9 cellular contexts compared by ENCODE assay signal in the genomic region with DNA sequence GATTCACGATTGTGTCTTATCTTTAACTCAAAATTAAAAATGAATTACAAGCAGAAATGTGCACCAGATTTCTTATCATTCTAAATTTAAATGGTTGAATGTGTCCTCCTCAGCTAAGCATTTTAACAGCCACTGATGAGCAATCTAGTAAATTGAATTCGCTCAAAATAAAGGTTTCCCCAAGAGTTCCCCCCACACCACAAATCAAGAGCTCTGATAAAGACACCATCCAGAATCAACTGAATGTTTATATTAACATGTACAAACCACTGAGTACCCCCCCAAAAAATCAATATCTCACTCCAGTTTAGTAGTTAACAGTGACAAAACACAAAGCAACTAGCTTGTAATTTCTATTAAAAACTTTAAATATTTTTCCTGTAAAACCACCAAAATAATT. TPM values are rescaled to one million over a fixed set of nuclear protein-coding genes. Genes with fewer than 3 reads are reported as not detected.
DNase-seq lines count a peak whose midpoint lies in the region; TF ChIP-seq lines count a peak whose summit lies in the region.
"Had no signal": no experiment of that assay in that cellular context is flagged by ENCODE, and none has a peak within 500 bp of the region (broad histone marks: within the 10 kb centered on the region; RNA-seq: fewer than 3 reads in every experiment).

No MANE protein-coding gene starts in this region.

- DNase-seq in AG04450 (ENCODE audit: low read depth, low spot score) (no peak), HL-60 (ENCODE audit: low read depth in 1 of 2, low spot score in 1 of 2) (no peak), WERI-Rb-1 (no peak), AG20443 (ENCODE audit: low spot score) (no peak)
- DNase-seq in stimulated activated naive CD4-positive, alpha-beta T cell (lab: John Stamatoyannopoulos, UW): no peak
- no peak for DNase-seq in stimulated activated CD4-positive, alpha-beta T cell treated with anti-CD3 and anti-CD28 coated beads, Interleukin-2, amount 100 ng/mL, for 48 hours
- DNase-seq: NCI-H524 had no signal

- peaks cover 78% of the 10 kb centered on the region for H3K4me1 Mint-ChIP-seq in brain

- peaks cover 46 to 49% of the 10 kb centered on the region in 2 donors for H3K4me1 ChIP-seq in mucosa of rectum (ENCODE audit: control insufficient read depth in 2 of 2, insufficient read depth in 2 of 2, low read length in 2 of 2)

- H3K27me3 ChIP-seq in AG04450 (ENCODE audit: control insufficient read depth, insufficient read depth, low read length) (no peaks in the 10 kb centered on the region), HL-60 (ENCODE audit: insufficient read depth, poor library complexity, severe bottlenecking) (no peaks in the 10 kb centered on the region), mucosa of rectum (ENCODE audit: control insufficient read depth in 2 of 2, insufficient read depth in 2 of 2, low read length in 2 of 2) (no peaks in the 10 kb centered on the region), WERI-Rb-1 (ENCODE audit: insufficient read depth, low read depth, severe bottlenecking) (no peaks in the 10 kb centered on the region)

- peaks cover 17% of the 10 kb centered on the region for H3K27me3 Mint-ChIP-seq in brain

- POLR2A ChIA-PET in AG04450 (lab: Yijun Ruan, JAX): interaction anchor here (1.1 kb wide), 1 partner anchor 163 kb away, joined by 4 read pairs; a partner anchor contains a TSS

- CTCF ChIA-PET in AG04450 (lab: Charles Lee): no interaction called here

- H3K9me3 ChIP-seq in AG04450 (ENCODE audit: control insufficient read depth, insufficient read depth, low read length): no peaks in the 10 kb centered on the region
- H3K9me3 ChIP-seq in mucosa of rectum (ENCODE audit: control insufficient read depth in 2 of 2, low read length in 2 of 2): no peaks in the 10 kb centered on the region
- no peaks in the 10 kb centered on the region for H3K9me3 ChIP-seq in WERI-Rb-1 (ENCODE audit: severe bottlenecking)

- TF ChIP-seq CTCF in AG04450 (IDR thresholded peaks at IDR 0.05; ENCODE audit: low read depth, low read length) (no peak), HL-60 (IDR thresholded peaks at IDR 0.05; ENCODE audit: insufficient read depth, low read length) (no peak), brain (conservative IDR thresholded peaks at IDR 0.05) (no peak), WERI-Rb-1 (IDR thresholded peaks at IDR 0.05; ENCODE audit: low read depth, low read length) (no peak)

- peak overlapping the region; percentile 23 to 100 (median 74) for H3K27ac Mint-ChIP-seq in brain

- H3K27ac ChIP-seq in AG04450 (ENCODE audit: low read depth, low read length): no peak overlapping the region
- H3K27ac ChIP-seq in HL-60 (replicated peaks): no peak overlapping the region
- H3K27ac ChIP-seq in mucosa of rectum (ENCODE audit: low read depth in 2 of 2, low read length in 2 of 2): peak overlapping the region in 1 of 2 donors; percentile 2
- no peak overlapping the region for H3K27ac ChIP-seq in WERI-Rb-1

- peaks cover 0 to 5% (median 0%) of the 10 kb centered on the region in 5 experiments for H3K9me3 Mint-ChIP-seq in brain

- H3K4me3 ChIP-seq in AG04450 (ENCODE audit: low read depth, low read length): peak overlapping the region; percentile 98
- peak overlapping the region; percentile 97 for H3K4me3 ChIP-seq in HL-60 (replicated peaks; ENCODE audit: insufficient read depth, low read length)
- peak overlapping the region; percentile 97 to 98 for H3K4me3 ChIP-seq in mucosa of rectum (ENCODE audit: low read length in 2 of 2)
- no peak overlapping the region for H3K4me3 ChIP-seq in WERI-Rb-1 (ENCODE audit: low read depth, low read length)

- peak overlapping the region; percentile 96 to 100 (median 100) for H3K4me3 Mint-ChIP-seq in brain

- H3K9ac ChIP-seq in mucosa of rectum (ENCODE audit: low read depth in 1 of 2, low read length in 2 of 2): peak overlapping the region in 1 of 2 donors; percentile 100

- no peaks in the 10 kb centered on the region for H3K36me3 ChIP-seq in mucosa of rectum (ENCODE audit: control insufficient read depth in 2 of 2, insufficient read depth in 2 of 2, low read length in 2 of 2)
- H3K36me3 ChIP-seq in WERI-Rb-1: peaks cover 3% of the 10 kb centered on the region; the same call in 1 of the 2 replicates

- H3K36me3 Mint-ChIP-seq in brain: no peaks in the 10 kb centered on the region

RNA-seq across cellular contexts. Expression of a gene that starts 1.9 kb away (rescaled TPM):
- 47.5 and 63.0 TPM in 2 replicates for polyA plus RNA-seq in AG04450 (2011; rRNA removed)
- 81.2 and 86.3 TPM in 2 replicates for polyA minus RNA-seq in AG04450 (2011; rRNA and poly(A)+ RNA removed)
- 38.6 TPM for polyA plus RNA-seq in brain (ENCODE audit: insufficient read depth, low read depth, low replicate concordance)

RNA-seq across cellular contexts. Expression of a gene that starts 3.6 kb away (rescaled TPM):
- polyA plus RNA-seq in AG04450 (2011; rRNA removed): 52.8 and 53.9 TPM in 2 replicates
- 22.3 and 28.5 TPM in 2 replicates for polyA minus RNA-seq in AG04450 (2011; rRNA and poly(A)+ RNA removed)
- 23.2 TPM for polyA plus RNA-seq in brain (ENCODE audit: insufficient read depth, low read depth, low replicate concordance)
